Comparison of ENCODE assay signal across 8 cellular contexts in genomic region chr11:57311109-57311936, GRCh38. TPM values are rescaled to one million over a fixed set of nuclear protein-coding genes. Genes with fewer than 3 reads are reported as not detected.
DNase-seq lines count a peak whose midpoint lies in the region; ATAC-seq lines count a peak whose summit lies in the region.

No MANE protein-coding gene starts in this region.

- intact Hi-C loops in left ventricle myocardium superior (cut with micrococcal nuclease), result no loop called here

- ATAC-seq in GM21447 (IDR thresholded peaks at IDR 0.05; ENCODE audit: unreplicated experiment) (peak; percentile 99), left ventricle myocardium superior (peak; percentile 93)

- DNase-seq in DMS 273 treated with DMSO at 0.1 percent for 48 hours (lab: John Stamatoyannopoulos, UW), result peak; percentile 50
- DNase-seq in HT-29 (ENCODE audit: low spot score), result peak; percentile 96
- peak; percentile 90 for DNase-seq in SK-N-DZ (ENCODE audit: low spot score)
- peak; percentile 92 for DNase-seq in left ventricle myocardium superior
- peak; percentile 34 for DNase-seq in putamen (ENCODE audit: low spot score)
- DNase-seq in inferior parietal cortex (ENCODE audit: extremely low spot score), result no peak

- H3K27ac ChIP-seq in angular gyrus (ENCODE audit: low read depth, low read length), result peak overlapping the region; percentile 44

RNA-seq across cellular contexts. Expression of gene TNKS1BP1, which starts 13.4 kb away (rescaled TPM):
- total RNA-seq in HT-29 (2014; rRNA removed; shearing (Covaris generic)), result 113 and 129 TPM in 2 replicates
- 8.5 and 10.8 TPM in 2 replicates for polyA plus RNA-seq in SK-N-DZ (2014; cell fraction: cytosol; rRNA removed)
- polyA plus RNA-seq in SK-N-DZ (2014; cell fraction: nucleus; rRNA removed), result 17.0 and 19.4 TPM in 2 replicates
- total RNA-seq in left ventricle myocardium superior, result 44.4 TPM

RNA-seq across cellular contexts. Expression of gene SSRP1, which starts 24.4 kb away (rescaled TPM):
- total RNA-seq in HT-29 (2014; rRNA removed; shearing (Covaris generic)), result 181 and 210 TPM in 2 replicates
- polyA plus RNA-seq in SK-N-DZ (2014; cell fraction: cytosol; rRNA removed), result 201 and 209 TPM in 2 replicates
- polyA plus RNA-seq in SK-N-DZ (2014; cell fraction: nucleus; rRNA removed), result 119 and 137 TPM in 2 replicates
- total RNA-seq in left ventricle myocardium superior, result 38.4 TPM

RNA-seq across cellular contexts. Expression of gene P2RX3, which starts 26.8 kb away (rescaled TPM):
- total RNA-seq in HT-29 (2014; rRNA removed; shearing (Covaris generic)), result not detected in 2 replicates
- polyA plus RNA-seq in SK-N-DZ (2014; cell fraction: cytosol; rRNA removed), result 22.0 and 31.4 TPM in 2 replicates
- polyA plus RNA-seq in SK-N-DZ (2014; cell fraction: nucleus; rRNA removed), result 27.6 and 42.7 TPM in 2 replicates
- 4.5 TPM for total RNA-seq in left ventricle myocardium superior
